ENCODE assay signal across 8 cellular contexts in genomic region chr1:174998569-174999215, GRCh38. TPM values are rescaled to one million over a fixed set of nuclear protein-coding genes. Genes with fewer than 3 reads are reported as not detected.
DNase-seq lines count a peak whose midpoint lies in the region; ATAC-seq and TF ChIP-seq lines count a peak whose summit lies in the region.

No MANE protein-coding gene starts in this region.

- CTCF ChIA-PET in BJ (lab: Yijun Ruan, JAX): interaction anchor here (0.6 to 1.9 kb wide), 18 partner anchors 9 to 234 kb away, joined by 3 to 10 read pairs (median 3); no protein-coding TSS in a partner anchor

- H3K4me3 ChIP-seq in BJ (ENCODE audit: low read depth, low read length) (peak overlapping the region; percentile 94), skeletal muscle cell (ENCODE audit: low read depth, low read length) (peak overlapping the region; percentile 95)

- TF ChIP-seq CTCF in BJ (IDR thresholded peaks at IDR 0.05; ENCODE audit: insufficient read depth, low read depth, low read length): peak; percentile 76

- peak overlapping the region; percentile 100 for H3K27ac ChIP-seq in angular gyrus (ENCODE audit: low read depth, low read length)

- POLR2A ChIA-PET in BJ (lab: Charles Lee): interaction anchor here (1.0 to 1.3 kb wide), 2 partner anchors 24 to 209 kb away, joined by 3 to 5 read pairs; partner anchors contain the start of gene MRPS14

- DNase-seq in BJ (ENCODE audit: low read depth): no peak
- DNase-seq in Kasumi-1 (lab: John Stamatoyannopoulos, UW): peak; percentile 68 to 73
- DNase-seq in OCI-M1 (lab: John Stamatoyannopoulos, UW): peak; percentile 85
- DNase-seq in iPS DF 4.7 (ENCODE audit: extremely low read depth, low spot score): peak; percentile 62
- DNase-seq in skeletal muscle cell (ENCODE audit: low read depth): no peak
- DNase-seq in NK-92 (lab: John Stamatoyannopoulos, UW; ENCODE audit: unreplicated experiment): no peak

- no peaks in the 10 kb centered on the region for H3K36me3 ChIP-seq in BJ (ENCODE audit: control insufficient read depth, insufficient read depth, low read length)

- no peaks in the 10 kb centered on the region for H3K27me3 ChIP-seq in BJ (ENCODE audit: control insufficient read depth, insufficient read depth, low read length)

- ATAC-seq in GM18861 (IDR thresholded peaks at IDR 0.05; ENCODE audit: unreplicated experiment): peak; percentile 25

RNA-seq across cellular contexts. Expression of gene CACYBP, which starts 1.1 kb away (rescaled TPM):
- 20.5 and 40.5 TPM in 2 replicates for polyA plus RNA-seq in BJ (2011; rRNA removed)
- 2.7 and 4.1 TPM in 2 replicates for polyA minus RNA-seq in BJ (2011; rRNA and poly(A)+ RNA removed)

RNA-seq across cellular contexts. Expression of gene MRPS14, which starts 24.5 kb away (rescaled TPM):
- polyA plus RNA-seq in BJ (2011; rRNA removed): 22.4 and 33.3 TPM in 2 replicates
- 7.0 and 9.8 TPM in 2 replicates for polyA minus RNA-seq in BJ (2011; rRNA and poly(A)+ RNA removed)

Comparison
In these comparisons a context has a peak if more than half of its experiments do, and no peak if none do; other contexts are left out.
1. DNase-seq: peak in Kasumi-1 (2 of 2), OCI-M1 (single experiment) and iPS DF 4.7 (single experiment); none in BJ (single experiment), skeletal muscle cell (single experiment) and NK-92 (single experiment).